Comparison of ENCODE assay signal across 13 cellular contexts in the genomic region with DNA sequence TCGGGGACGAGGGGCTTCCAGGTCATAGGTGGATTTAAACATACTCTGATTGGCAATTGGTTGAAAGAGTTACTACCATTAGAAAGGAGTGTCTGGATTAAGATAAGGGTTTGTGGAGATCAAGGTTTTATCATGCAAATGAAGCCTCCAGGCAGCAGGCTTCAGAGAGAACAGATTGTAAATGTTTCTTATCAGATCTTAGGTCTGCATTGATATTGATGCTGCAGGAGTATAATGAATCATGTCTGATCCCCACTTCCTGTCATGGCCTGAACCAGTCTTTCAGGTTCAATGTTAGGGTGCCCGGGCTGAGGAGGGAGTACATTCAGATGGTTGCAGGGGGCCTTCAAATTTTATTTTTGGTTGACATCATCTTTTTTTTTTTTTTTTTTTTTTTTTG. TPM values are rescaled to one million over a fixed set of nuclear protein-coding genes. Genes with fewer than 3 reads are reported as not detected.
DNase-seq lines count a peak whose midpoint lies in the region; ATAC-seq, FAIRE-seq and TF ChIP-seq lines count a peak whose summit lies in the region.
"Had no signal": no experiment of that assay in that cellular context is flagged by ENCODE, and none has a peak within 500 bp of the region (broad histone marks: within the 10 kb centered on the region; RNA-seq: fewer than 3 reads in every experiment).

No MANE protein-coding gene starts in this region.

- POLR2A ChIA-PET in A673 (lab: Charles Lee; ENCODE audit: low non-redundant PET) = no interaction called here
- POLR2A ChIA-PET in CD8-positive, alpha-beta memory T cell (lab: Charles Lee) = no interaction called here
- POLR2A ChIA-PET in H1 (lab: Charles Lee; ENCODE audit: partially characterized antibody) = interaction anchor here (0.9 kb wide), 1 partner anchor 15 kb away, joined by 5 read pairs; no protein-coding TSS in a partner anchor

- H2AFZ ChIP-seq in H1 (ENCODE audit: low read length) = no peak overlapping the region

- peaks cover 0 to 1% of the 10 kb centered on the region in 2 donors for H3K27me3 Mint-ChIP-seq in CD8-positive, alpha-beta memory T cell
- H3K27me3 Mint-ChIP-seq in T-helper 17 cell = peaks cover 6% of the 10 kb centered on the region
- H3K27me3 Mint-ChIP-seq: activated naive CD8-positive, alpha-beta T cell had no signal

- H2BK5ac ChIP-seq in H1 (ENCODE audit: low read depth, low read length) = no peak overlapping the region

- TF ChIP-seq POLR2A in H1 (IDR thresholded peaks at IDR 0.05; ENCODE audit: control extremely low read depth in 1 of 2, low read depth in 2 of 2, low read length in 2 of 2) = no peak

- H3K79me2 ChIP-seq in H1 (ENCODE audit: control insufficient read depth in 1 of 2, insufficient read depth in 2 of 2, low read length in 2 of 2) = no peaks in the 10 kb centered on the region; a peak in 1 of 4 replicates

- no peaks in the 10 kb centered on the region for H3K9me3 ChIP-seq in A673 (ENCODE audit: low read depth, low read length, poor library complexity, severe bottlenecking)
- H3K9me3 ChIP-seq in CD8-positive, alpha-beta memory T cell (ENCODE audit: low read length) = no peaks in the 10 kb centered on the region
- no peaks in the 10 kb centered on the region for H3K9me3 ChIP-seq in T-helper 17 cell (ENCODE audit: control insufficient read depth, low read length, poor library complexity, severe bottlenecking)
- no peaks in the 10 kb centered on the region for H3K9me3 ChIP-seq in H1 (ENCODE audit: insufficient read depth in 2 of 2, low read depth in 1 of 2, low read length in 1 of 2)

- H3K36me3 Mint-ChIP-seq in CD8-positive, alpha-beta memory T cell = no peaks in the 10 kb centered on the region
- no peaks in the 10 kb centered on the region for H3K36me3 Mint-ChIP-seq in T-helper 17 cell (ENCODE audit: low read depth)
- H3K36me3 Mint-ChIP-seq: activated naive CD8-positive, alpha-beta T cell had no signal

- H3K23ac ChIP-seq in H1 (ENCODE audit: insufficient read length) = no peak overlapping the region

- H3K14ac ChIP-seq in H1 (ENCODE audit: insufficient read length) = no peak overlapping the region

- no peak overlapping the region for H4K91ac ChIP-seq in H1 (replicated peaks; ENCODE audit: insufficient read length, low read length)

- H2BK20ac ChIP-seq in H1 (ENCODE audit: low read length) = no peak overlapping the region

- no peak overlapping the region for H3K56ac ChIP-seq in H1 (replicated peaks; ENCODE audit: insufficient read length, low read depth, low read length)

- H3K27me3 ChIP-seq in A673 (replicated peaks; ENCODE audit: insufficient read depth, low read depth, low read length, poor library complexity) (no peaks in the 10 kb centered on the region), H1 (replicated peaks in 1 of 4; ENCODE audit: control insufficient read depth in 3 of 4, extremely low read depth in 1 of 4, insufficient read depth in 3 of 4, low read length in 3 of 4) (no peaks in the 10 kb centered on the region)
- no peaks in the 10 kb centered on the region for H3K27me3 ChIP-seq in CD8-positive, alpha-beta memory T cell (ENCODE audit: insufficient read depth, low read length, poor library complexity, severe bottlenecking)

- 40% methylated on average over 3 of the region's 3 CpGs; no CpG with 5 or more reads in 1 of the 2 experiments for WGBS in H1 (ENCODE audit: extremely low coverage in 1 of 2, insufficient coverage in 1 of 2, insufficient read length in 1 of 2, insufficient replicate concordance in 2 of 2, low coverage in 1 of 2, low lambda C conversion rate in 2 of 2, missing lambda C conversion rate in 1 of 2), 2 experiments

- no peaks in the 10 kb centered on the region for H3K9me3 Mint-ChIP-seq in CD8-positive, alpha-beta memory T cell

- TF ChIP-seq CTCF in A673 (conservative IDR thresholded peaks at IDR 0.05; ENCODE audit: low read depth, low read length) (no peak), H1 (IDR thresholded peaks at IDR 0.05; ENCODE audit: control extremely low read depth in 1 of 3, insufficient read depth in 1 of 3, low read depth in 1 of 3, low read length in 3 of 3) (no peak)

- H3K27ac Mint-ChIP-seq in CD8-positive, alpha-beta memory T cell = peak overlapping the region in 5 of 8 donors; percentile 7 to 59 (median 15)
- peak overlapping the region; percentile 71 for H3K27ac Mint-ChIP-seq in T-helper 17 cell
- H3K27ac Mint-ChIP-seq: activated naive CD8-positive, alpha-beta T cell had no signal

- no peak overlapping the region for H3K9ac ChIP-seq in H1 (replicated peaks in 1 of 4; ENCODE audit: extremely low read depth in 1 of 4, low read depth in 3 of 4, low read length in 3 of 4)

- no peaks in the 10 kb centered on the region for H4K20me1 ChIP-seq in H1 (replicated peaks in 1 of 2; ENCODE audit: control insufficient read depth in 1 of 2, insufficient read depth in 2 of 2, low read length in 2 of 2)

- no peak overlapping the region for H4K8ac ChIP-seq in H1 (ENCODE audit: extremely low read depth, insufficient read depth, low read length)

- H4K5ac ChIP-seq in H1 (ENCODE audit: insufficient read length, low read depth, low read length) = no peak overlapping the region

- peaks cover 22 to 35% (median 27%) of the 10 kb centered on the region in 3 donors for H3K4me1 Mint-ChIP-seq in CD8-positive, alpha-beta memory T cell
- H3K4me1 Mint-ChIP-seq in T-helper 17 cell = peaks cover 16% of the 10 kb centered on the region

- no peaks in the 10 kb centered on the region for H3K23me2 ChIP-seq in H1 (ENCODE audit: low read depth, low read length)

- H3K4me3 ChIP-seq in A673 (ENCODE audit: low read depth, low read length, poor library complexity, severe bottlenecking) (no peak overlapping the region), H1 (ENCODE audit: extremely low read depth in 1 of 4, insufficient read depth in 2 of 4, low read depth in 3 of 4, low read length in 4 of 4) (no peak overlapping the region)
- H3K4me3 ChIP-seq in CD8-positive, alpha-beta memory T cell (ENCODE audit: low read length) = no peak overlapping the region

- H3K27ac ChIP-seq in A673 (ENCODE audit: low read depth, low read length, poor library complexity, severe bottlenecking) (no peak overlapping the region), H1 (ENCODE audit: low read depth, low read length) (no peak overlapping the region)
- H3K27ac ChIP-seq in CD8-positive, alpha-beta memory T cell (ENCODE audit: low read depth, low read length) = no peak overlapping the region

- H2BK120ac ChIP-seq in H1 (replicated peaks; ENCODE audit: low read depth, low read length) = no peak overlapping the region

- TF ChIP-seq RAD21 in H1 (IDR thresholded peaks at IDR 0.05 in 1 of 2, conservative IDR thresholded peaks at IDR 0.05 in 1 of 2; ENCODE audit: low read depth in 2 of 2, low read length in 2 of 2) = no peak

- ATAC-seq in T-helper 17 cell (peak; percentile 73), GM18511 (IDR thresholded peaks at IDR 0.05; ENCODE audit: unreplicated experiment) (no peak)

- peak; percentile 45 for FAIRE-seq in H1 (lab: Jason Lieb, UNC)
- FAIRE-seq: RCC 7860 had no signal

- H3K79me1 ChIP-seq in H1 (ENCODE audit: low read depth, low read length) = no peaks in the 10 kb centered on the region

- H3K36me3 ChIP-seq in A673 (ENCODE audit: insufficient read depth, low read length, poor library complexity, severe bottlenecking) (peaks cover 10% of the 10 kb centered on the region), H1 (ENCODE audit: control insufficient read depth in 2 of 4, insufficient read depth in 4 of 4, low read length in 3 of 4) (no peaks in the 10 kb centered on the region)
- H3K36me3 ChIP-seq in CD8-positive, alpha-beta memory T cell (ENCODE audit: insufficient read depth, low read length) = no peaks in the 10 kb centered on the region

- H3K4me2 ChIP-seq in H1 (ENCODE audit: insufficient read depth in 1 of 2, low read depth in 2 of 2, low read length in 2 of 2) = 0 out of 4 replicates have a peak overlapping the region, but pooled peaks of 1 of the 2 experiments have one; percentile 25

- no peak for TF ChIP-seq EP300 in H1 (IDR thresholded peaks at IDR 0.05; ENCODE audit: borderline replicate concordance in 1 of 2, low read depth in 2 of 2, low read length in 2 of 2)

- H3K18ac ChIP-seq in H1 (ENCODE audit: extremely low read depth, low read length) = no peak overlapping the region

- H3K4me3 Mint-ChIP-seq in CD8-positive, alpha-beta memory T cell = no peak overlapping the region
- H3K4me3 Mint-ChIP-seq in T-helper 17 cell = no peak overlapping the region
- H3K4me3 Mint-ChIP-seq: activated naive CD8-positive, alpha-beta T cell had no signal

- H3K4ac ChIP-seq in H1 (replicated peaks; ENCODE audit: insufficient read length, low read depth, low read length) = no peak overlapping the region

- BruUV-seq in A673 (replicated peaks; lab: Mats Ljungman, UMichigan) = no TSS peak

- intact Hi-C loops in A673 (cut with micrococcal nuclease; ENCODE audit: unreplicated experiment) = no loop called here

- peaks cover 34% of the 10 kb centered on the region for H3K4me1 ChIP-seq in A673 (ENCODE audit: insufficient read depth, low read length, poor library complexity, severe bottlenecking)
- peaks cover 20% of the 10 kb centered on the region for H3K4me1 ChIP-seq in CD8-positive, alpha-beta memory T cell (ENCODE audit: insufficient read depth, low read length)
- peaks cover 0 to 14% (median 7%) of the 10 kb centered on the region in 4 experiments; a peak in 4 of 7 replicates for H3K4me1 ChIP-seq in H1 (replicated peaks in 1 of 4; ENCODE audit: control insufficient read depth in 3 of 4, insufficient read depth in 4 of 4, low read length in 3 of 4)

- DNase-seq in A673 (ENCODE audit: low spot score) (peak; percentile 56), T-helper 17 cell (peak in 1 of 3 donors; percentile 13), H1 (ENCODE audit: low read depth in 1 of 2, low spot score in 2 of 2) (no peak), NCI-H524 (lab: John Stamatoyannopoulos, UW) (no peak), SHP77 treated with DMSO at 0.1 percent for 48 hours (lab: John Stamatoyannopoulos, UW) (no peak)
- no peak for DNase-seq in CD8-positive, alpha-beta memory T cell
- DNase-seq: Kasumi-1, midbrain, NCI-H2107, substantia nigra had no signal

- CTCF ChIA-PET in A673 (lab: Charles Lee) = no interaction called here
- CTCF ChIA-PET in CD8-positive, alpha-beta memory T cell (lab: Charles Lee) = no interaction called here
- CTCF ChIA-PET in H1 (lab: Charles Lee; ENCODE audit: partially characterized antibody) = interaction anchor here (0.6 to 1.5 kb wide), 9 partner anchors 8 to 91 kb away, joined by 3 to 5 read pairs (median 3); no protein-coding TSS in a partner anchor

- no peak overlapping the region for H2BK15ac ChIP-seq in H1 (ENCODE audit: low read length)

- no peak overlapping the region for H2BK12ac ChIP-seq in H1 (ENCODE audit: low read depth, low read length)

- H2AK5ac ChIP-seq in H1 (ENCODE audit: low read depth, low read length) = no peak overlapping the region

RNA-seq across cellular contexts. Expression of a gene that starts 51.4 kb away (rescaled TPM):
- total RNA-seq in A673 (2021) = 54.9 and 57.1 TPM in 2 replicates
- total RNA-seq in CD8-positive, alpha-beta memory T cell = 1 to 10 TPM; 7.7 to 8.0 TPM
- polyA plus RNA-seq in CD8-positive, alpha-beta memory T cell = 0.48 TPM
- 10 to 100 TPM in 1 of 2 donors, 1 to 10 TPM in 1; 7.2 to 10.9 TPM for total RNA-seq in T-helper 17 cell
- total RNA-seq in H1 (2021; fragmentation: NEBNext Ultra II Directional; extraction: Animal tissue kit (Norgen Biotek cat#: 25700)) = 15.3 and 16.3 TPM in 2 replicates
- polyA plus RNA-seq in H1 (2011; rRNA removed) = 5.4 and 7.9 TPM in 2 replicates
- polyA plus RNA-seq in H1 (2011; cell fraction: cytosol; rRNA removed) = 8.8 TPM
- 18.7 TPM for polyA plus RNA-seq in H1 (2011; cell fraction: nucleus; rRNA removed)
- 7.5 to 10.9 TPM (median 9.6 TPM) in 4 replicates for polyA plus RNA-seq in H1 (2012, experiment 1 of 2)
- polyA plus RNA-seq in H1 (2012, experiment 2 of 2) = 5.7 TPM
- 6.2 TPM for polyA plus RNA-seq in H1 (2013, experiment 1 of 2)
- 6.0 TPM for polyA plus RNA-seq in H1 (2013, experiment 2 of 2)
- polyA minus RNA-seq in H1 (2011; rRNA and poly(A)+ RNA removed) = 5.6 TPM in 2 replicates
- 7.1 TPM for polyA minus RNA-seq in H1 (2011; cell fraction: cytosol; rRNA and poly(A)+ RNA removed)
- polyA minus RNA-seq in H1 (2011; cell fraction: nucleus; rRNA and poly(A)+ RNA removed) = 4.9 TPM
